8 cellular contexts compared by ENCODE assay signal in the genomic region with DNA sequence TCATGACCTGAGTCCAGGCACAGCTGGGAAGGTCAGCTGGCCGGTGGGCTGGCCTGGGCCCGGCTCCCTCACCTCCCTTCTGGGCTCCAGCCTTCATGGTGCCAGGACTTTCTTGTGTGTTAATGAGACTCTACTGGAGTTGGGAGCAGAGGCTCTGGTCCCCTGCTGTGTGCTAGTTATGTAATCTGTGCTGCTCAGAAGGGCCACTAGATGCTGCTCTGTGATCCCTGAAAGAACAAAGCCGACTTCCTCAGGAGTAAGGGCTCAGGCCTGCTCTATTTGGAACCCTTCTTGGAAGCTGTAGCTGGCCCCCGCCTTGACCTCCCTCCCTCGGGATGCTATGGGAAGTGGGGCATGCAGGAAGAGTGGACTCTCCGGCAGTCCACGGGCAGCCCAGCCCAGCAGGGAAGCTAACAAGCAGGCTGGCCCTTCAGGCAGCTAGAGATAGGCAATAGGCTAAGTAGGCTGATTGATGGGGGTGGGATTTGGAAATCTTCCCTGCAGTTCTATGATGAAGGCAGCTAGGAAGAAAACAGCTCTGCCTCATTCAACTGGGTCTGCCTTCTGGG. TPM values are rescaled to one million over a fixed set of nuclear protein-coding genes. Genes with fewer than 3 reads are reported as not detected.
DNase-seq lines count a peak whose midpoint lies in the region; ATAC-seq, FAIRE-seq and TF ChIP-seq lines count a peak whose summit lies in the region.

No MANE protein-coding gene starts in this region.

- H3K4me3 ChIP-seq in osteoblast (ENCODE audit: insufficient read depth, low read length): no peak overlapping the region

- peak; percentile 98 for TF ChIP-seq CTCF in D721Med (IDR thresholded peaks at IDR 0.05; ENCODE audit: insufficient read depth, missing control alignments)
- peak; percentile 84 for TF ChIP-seq CTCF in osteoblast (IDR thresholded peaks at IDR 0.05; ENCODE audit: extremely low read depth, low read depth, low read length)

- ATAC-seq in HG02981 (IDR thresholded peaks at IDR 0.05; ENCODE audit: unreplicated experiment): peak; percentile 34
- ATAC-seq in HG02884 (IDR thresholded peaks at IDR 0.05; ENCODE audit: unreplicated experiment): no peak
- ATAC-seq in HG02759 (IDR thresholded peaks at IDR 0.05; ENCODE audit: unreplicated experiment): no peak

- H3K36me3 ChIP-seq in osteoblast (ENCODE audit: insufficient read depth, low read length): peaks cover 42% of the 10 kb centered on the region

- H3K79me2 ChIP-seq in osteoblast (ENCODE audit: insufficient read depth, low read length): no peaks in the 10 kb centered on the region

- no peak overlapping the region for H3K27ac ChIP-seq in osteoblast (ENCODE audit: low read depth, low read length)

- no peaks in the 10 kb centered on the region for H3K9me3 ChIP-seq in osteoblast (ENCODE audit: low read depth, low read length)

- H2AFZ ChIP-seq in osteoblast (ENCODE audit: low read length): peak overlapping the region; percentile 43

- peaks cover 16% of the 10 kb centered on the region for H3K4me1 ChIP-seq in osteoblast (ENCODE audit: insufficient read depth, low read length)

- no peaks in the 10 kb centered on the region for H3K27me3 ChIP-seq in osteoblast (ENCODE audit: insufficient read depth, low read length)

- intact Hi-C loops in head of caudate nucleus (cut with DNase I): loop anchor here (5.0 to 10.0 kb wide), 2 partner anchors 171 to 274 kb away; no protein-coding TSS in a partner anchor

- DNase-seq in D721Med (ENCODE audit: insufficient read length, low spot score): peak; percentile 72
- peak; percentile 68 for DNase-seq in NCI-H748 treated with DMSO at 0.1 percent for 48 hours (lab: John Stamatoyannopoulos, UW)
- DNase-seq in amygdala (lab: John Stamatoyannopoulos, UW): peak in 55 of 56 donors; percentile 54 to 98 (median 82)
- DNase-seq in head of caudate nucleus: peak; percentile 61 to 94 (median 82)
- peak; percentile 94 for DNase-seq in osteoblast (ENCODE audit: insufficient read length, low spot score, missing footprints)

- no peak overlapping the region for H3K4me2 ChIP-seq in osteoblast (ENCODE audit: insufficient read depth, low read length)

- peaks cover 10% of the 10 kb centered on the region for H4K20me1 ChIP-seq in osteoblast (ENCODE audit: insufficient read depth, low read length)

- no peak for FAIRE-seq in D721Med (lab: Jason Lieb, UNC)

RNA-seq across cellular contexts. Expression of a gene that starts 3.3 kb away (rescaled TPM):
- 0.59 and 0.72 TPM in 2 replicates for total RNA-seq in osteoblast

RNA-seq across cellular contexts. Expression of a gene that starts 39.2 kb away (rescaled TPM):
- 61.2 and 84.9 TPM in 2 replicates for total RNA-seq in osteoblast
